Comparison of ENCODE assay signal across 9 cellular contexts in genomic region chr3:58260261-58260731, GRCh38. TPM values are rescaled to one million over a fixed set of nuclear protein-coding genes. Genes with fewer than 3 reads are reported as not detected.
DNase-seq lines count a peak whose midpoint lies in the region; ATAC-seq and TF ChIP-seq lines count a peak whose summit lies in the region.
"Had no signal": no experiment of that assay in that cellular context is flagged by ENCODE, and none has a peak within 500 bp of the region (broad histone marks: within the 10 kb centered on the region; RNA-seq: fewer than 3 reads in every experiment).

No MANE protein-coding gene starts in this region.

- ATAC-seq in GM18861 (IDR thresholded peaks at IDR 0.05; ENCODE audit: unreplicated experiment) = no peak
- ATAC-seq: body of pancreas had no signal

- H3K27ac Mint-ChIP-seq in activated T-helper 2 cell treated with anti-CD3 and anti-CD28 coated beads, Interferon-gamma antibody, Interleukin-2, Interleukin-4, amounts not matched to agents 10 μg/mL and 5 μg/mL and 100 μg/mL, durations not matched to agents 14 hours and 24 hours and 36 hours = peak overlapping the region; percentile 85

- no peak for TF ChIP-seq CTCF in AG04449 (IDR thresholded peaks at IDR 0.05; ENCODE audit: insufficient read depth, low read length, missing control alignments)

- DNase-seq in AG04449 (ENCODE audit: low read depth, low spot score) = peak; percentile 38
- DNase-seq in HT1080 (ENCODE audit: low read depth) = peak; percentile 95
- DNase-seq in activated T-helper 2 cell treated with anti-CD3 and anti-CD28 coated beads, Interferon-gamma antibody, Interleukin-2, Interleukin-4, amounts not matched to agents 10 μg/mL and 5 μg/mL and 100 μg/mL, durations not matched to agents 14 hours and 24 hours and 36 hours (ENCODE audit: low spot score) = no peak
- peak; percentile 51 for DNase-seq in kidney glomerular epithelial cell (lab: John Stamatoyannopoulos, UW)
- no peak for DNase-seq in ecto neural progenitor cell (ENCODE audit: low spot score)
- DNase-seq in stimulated activated CD4-positive, alpha-beta T cell treated with anti-CD3 and anti-CD28 coated beads, Interleukin-2, amount 100 ng/mL, for 24 hours = no peak
- DNase-seq in activated CD8-positive, alpha-beta memory T cell treated with anti-CD3 and anti-CD28 coated beads, Interleukin-2, amount 50 U/mL, for 4 hours = no peak
- DNase-seq: body of pancreas had no signal

- POLR2A ChIA-PET in AG04449 (lab: Yijun Ruan, JAX) = interaction anchor here (0.6 to 1.4 kb wide), 3 partner anchors 12 to 74 kb away, joined by 5 read pairs; partner anchors contain the start of gene ABHD6

- CTCF ChIA-PET in AG04449 (lab: Yijun Ruan, JAX) = interaction anchor here (1.0 to 1.5 kb wide), 4 partner anchors 9 to 83 kb away, joined by 3 to 4 read pairs (median 4); partner anchors contain the start of genes HTD2 and RPP14

- H3K9me3 Mint-ChIP-seq in activated T-helper 2 cell treated with anti-CD3 and anti-CD28 coated beads, Interferon-gamma antibody, Interleukin-2, Interleukin-4, amounts not matched to agents 10 μg/mL and 5 μg/mL and 100 μg/mL, durations not matched to agents 14 hours and 24 hours and 36 hours = no peaks in the 10 kb centered on the region

- peaks cover 57% of the 10 kb centered on the region for H3K36me3 Mint-ChIP-seq in activated T-helper 2 cell treated with anti-CD3 and anti-CD28 coated beads, Interferon-gamma antibody, Interleukin-2, Interleukin-4, amounts not matched to agents 10 μg/mL and 5 μg/mL and 100 μg/mL, durations not matched to agents 14 hours and 24 hours and 36 hours (ENCODE audit: low read depth)

- H3K4me1 Mint-ChIP-seq in activated T-helper 2 cell treated with anti-CD3 and anti-CD28 coated beads, Interferon-gamma antibody, Interleukin-2, Interleukin-4, amounts not matched to agents 10 μg/mL and 5 μg/mL and 100 μg/mL, durations not matched to agents 14 hours and 24 hours and 36 hours (ENCODE audit: low read depth) = peaks cover 43% of the 10 kb centered on the region

- no peaks in the 10 kb centered on the region for H3K27me3 Mint-ChIP-seq in activated T-helper 2 cell treated with anti-CD3 and anti-CD28 coated beads, Interferon-gamma antibody, Interleukin-2, Interleukin-4, amounts not matched to agents 10 μg/mL and 5 μg/mL and 100 μg/mL, durations not matched to agents 14 hours and 24 hours and 36 hours (ENCODE audit: low read depth)

- no peak overlapping the region for H3K4me3 Mint-ChIP-seq in activated T-helper 2 cell treated with anti-CD3 and anti-CD28 coated beads, Interferon-gamma antibody, Interleukin-2, Interleukin-4, amounts not matched to agents 10 μg/mL and 5 μg/mL and 100 μg/mL, durations not matched to agents 14 hours and 24 hours and 36 hours (ENCODE audit: low read depth)

- H3K4me3 ChIP-seq in AG04449 (ENCODE audit: low read depth, low read length) = no peak overlapping the region
- H3K4me3 ChIP-seq: body of pancreas had no signal

- intact Hi-C loops in activated T-helper 2 cell treated with anti-CD3 and anti-CD28 coated beads, Interferon-gamma antibody, Interleukin-2, Interleukin-4, amounts not matched to agents 10 μg/mL and 5 μg/mL and 100 μg/mL, durations not matched to agents 14 hours and 24 hours and 36 hours (cut with micrococcal nuclease) = loop anchor here (1.0 to 10.0 kb wide), 5 partner anchors 12 to 95 kb away; partner anchors contain the start of genes ABHD6, HTD2 and RPP14

RNA-seq across cellular contexts. Expression of gene ABHD6, which starts 22.7 kb away (rescaled TPM):
- total RNA-seq in HT1080 (2014; rRNA removed; shearing (Covaris generic)) = 11.4 and 13.9 TPM in 2 replicates
- polyA plus RNA-seq in HT1080 (2015; cell fraction: cytosol; rRNA removed) = 6.6 and 7.3 TPM in 2 replicates
- 4.2 and 4.4 TPM in 2 replicates for polyA plus RNA-seq in HT1080 (2015; cell fraction: nucleus; rRNA removed)
- total RNA-seq in activated T-helper 2 cell treated with anti-CD3 and anti-CD28 coated beads, Interferon-gamma antibody, Interleukin-2, Interleukin-4, amounts not matched to agents 10 μg/mL and 5 μg/mL and 100 μg/mL, durations not matched to agents 14 hours and 24 hours and 36 hours = 26.4 and 28.2 TPM in 2 replicates

RNA-seq across cellular contexts. Expression of gene RPP14, which starts 45.7 kb away (rescaled TPM):
- 20.0 and 23.0 TPM in 2 replicates for total RNA-seq in HT1080 (2014; rRNA removed; shearing (Covaris generic))
- 16.8 and 17.5 TPM in 2 replicates for polyA plus RNA-seq in HT1080 (2015; cell fraction: cytosol; rRNA removed)
- polyA plus RNA-seq in HT1080 (2015; cell fraction: nucleus; rRNA removed) = 14.2 and 16.2 TPM in 2 replicates
- 21.8 and 23.8 TPM in 2 replicates for total RNA-seq in activated T-helper 2 cell treated with anti-CD3 and anti-CD28 coated beads, Interferon-gamma antibody, Interleukin-2, Interleukin-4, amounts not matched to agents 10 μg/mL and 5 μg/mL and 100 μg/mL, durations not matched to agents 14 hours and 24 hours and 36 hours

RNA-seq across cellular contexts. Expression of gene HTD2, which starts 46.0 kb away (rescaled TPM):
- 10.1 and 11.6 TPM in 2 replicates for total RNA-seq in HT1080 (2014; rRNA removed; shearing (Covaris generic))
- 11.3 and 12.4 TPM in 2 replicates for polyA plus RNA-seq in HT1080 (2015; cell fraction: cytosol; rRNA removed)
- 8.4 and 8.6 TPM in 2 replicates for polyA plus RNA-seq in HT1080 (2015; cell fraction: nucleus; rRNA removed)
- total RNA-seq in activated T-helper 2 cell treated with anti-CD3 and anti-CD28 coated beads, Interferon-gamma antibody, Interleukin-2, Interleukin-4, amounts not matched to agents 10 μg/mL and 5 μg/mL and 100 μg/mL, durations not matched to agents 14 hours and 24 hours and 36 hours = 10.1 and 10.5 TPM in 2 replicates

RNA-seq across cellular contexts. Expression of gene DNASE1L3, which starts 49.5 kb away (rescaled TPM):
- not detected in 2 replicates for total RNA-seq in HT1080 (2014; rRNA removed; shearing (Covaris generic))
- not detected in 2 replicates for polyA plus RNA-seq in HT1080 (2015; cell fraction: cytosol; rRNA removed)
- polyA plus RNA-seq in HT1080 (2015; cell fraction: nucleus; rRNA removed) = not detected in 2 replicates
- not detected in 2 replicates for total RNA-seq in activated T-helper 2 cell treated with anti-CD3 and anti-CD28 coated beads, Interferon-gamma antibody, Interleukin-2, Interleukin-4, amounts not matched to agents 10 μg/mL and 5 μg/mL and 100 μg/mL, durations not matched to agents 14 hours and 24 hours and 36 hours

Comparison
In these comparisons a context has a peak if more than half of its experiments do, and no peak if none do; other contexts are left out.
1. DNase-seq: peak in AG04449 (single experiment), HT1080 (single experiment) and kidney glomerular epithelial cell (single experiment); none in activated T-helper 2 cell treated with anti-CD3 and anti-CD28 coated beads, Interferon-gamma antibody, Interleukin-2, Interleukin-4, amounts not matched to agents 10 μg/mL and 5 μg/mL and 100 μg/mL, durations not matched to agents 14 hours and 24 hours and 36 hours (single experiment), ecto neural progenitor cell (single experiment), stimulated activated CD4-positive, alpha-beta T cell treated with anti-CD3 and anti-CD28 coated beads, Interleukin-2, amount 100 ng/mL, for 24 hours (0 of 2) and activated CD8-positive, alpha-beta memory T cell treated with anti-CD3 and anti-CD28 coated beads, Interleukin-2, amount 50 U/mL, for 4 hours (single experiment).